ENCODE assay signal across 7 cellular contexts in genomic region chr10:46398212-46398886, GRCh38. TPM values are rescaled to one million over a fixed set of nuclear protein-coding genes. Genes with fewer than 3 reads are reported as not detected.
DNase-seq lines count a peak whose midpoint lies in the region; ATAC-seq and TF ChIP-seq lines count a peak whose summit lies in the region.
"Not testable (repeated sequence)": the region's sequence is repeated elsewhere in the genome, so short reads cannot be mapped to it uniquely, and the experiment has no call there.

No MANE protein-coding gene starts in this region.

- not testable (repeated sequence) for H3K4me1 Mint-ChIP-seq in T-helper 17 cell

- not testable (repeated sequence) for TF ChIP-seq CTCF in brain microvascular endothelial cell (IDR thresholded peaks at IDR 0.05; ENCODE audit: low read depth, low read length, missing control alignments)

- ATAC-seq in T-helper 17 cell (peak; percentile 70), sciatic nerve (peak; percentile 92)

- H3K27ac ChIP-seq in brain microvascular endothelial cell = peak overlapping the region; percentile 75

- H3K27me3 Mint-ChIP-seq in T-helper 17 cell = not testable (repeated sequence)

- H3K27ac Mint-ChIP-seq in T-helper 17 cell = not testable (repeated sequence)

- DNase-seq in ELR (ENCODE audit: low read depth) (peak; percentile 49), HT-29 (ENCODE audit: low spot score) (peak; percentile 28), brain microvascular endothelial cell (peak; percentile 64), foreskin melanocyte (peak; percentile 0), lung microvascular endothelial cell (ENCODE audit: low read depth in 2 of 2) (peak; percentile 5 to 9)
- not testable (repeated sequence) for DNase-seq in T-helper 17 cell; sciatic nerve (ENCODE audit: low spot score)

- H3K4me3 Mint-ChIP-seq in T-helper 17 cell = peak overlapping the region; percentile 36

- intact Hi-C loops in sciatic nerve (cut with DNase I) = not testable (repeated sequence)

- H3K27me3 ChIP-seq in brain microvascular endothelial cell (replicated peaks) = not testable (repeated sequence)

- peak overlapping the region; percentile 42 for H3K4me3 ChIP-seq in brain microvascular endothelial cell (ENCODE audit: low read depth, low read length)

- not testable (repeated sequence) for H3K9me3 ChIP-seq in T-helper 17 cell (ENCODE audit: control insufficient read depth, low read length, poor library complexity, severe bottlenecking)

- in situ Hi-C loops in brain microvascular endothelial cell (cut with HindIII; ENCODE audit: low pct_ligation_motif_present, low sequenced_read_pairs) = not testable (repeated sequence)

- H3K36me3 ChIP-seq in brain microvascular endothelial cell (replicated peaks) = not testable (repeated sequence)

- H3K36me3 Mint-ChIP-seq in T-helper 17 cell (ENCODE audit: low read depth) = not testable (repeated sequence)

RNA-seq across cellular contexts. Expression of gene ANXA8L1, which starts 22.8 kb away (rescaled TPM):
- total RNA-seq in HT-29 (2014; rRNA removed; shearing (Covaris generic)) = not detected in 2 replicates
- total RNA-seq in T-helper 17 cell (not detected), lung microvascular endothelial cell (not detected in 2 replicates), sciatic nerve (0.31 TPM)
